Comparison of ENCODE assay signal across 29 cellular contexts in genomic region chr5:500491-500890, GRCh38.
"Had no signal": no experiment of that assay in that cellular context is flagged by ENCODE, and none has a peak within 500 bp of the region (broad histone marks: within the 10 kb centered on the region; RNA-seq: fewer than 3 reads in every experiment).

No MANE protein-coding gene starts in this region.

- ATAC-seq: activated CD8-positive, alpha-beta memory T cell treated with anti-CD3 and anti-CD28 coated beads, Interleukin-2, amount 10 ng/mL, durations not matched to agents 7 days and 5 days had no signal

- H3K36me3 Mint-ChIP-seq: activated CD8-positive, alpha-beta memory T cell treated with anti-CD3 and anti-CD28 coated beads, Interleukin-2, amount 10 ng/mL, durations not matched to agents 7 days and 5 days; activated naive CD8-positive, alpha-beta T cell treated with anti-CD3 and anti-CD28 coated beads for 36 hours had no signal

- H3K36me3 ChIP-seq: brain microvascular endothelial cell, Peyer's patch, WERI-Rb-1 had no signal

- DNase-seq: activated CD4-positive, alpha-beta memory T cell treated with anti-CD3 and anti-CD28 coated beads, Interleukin-2, amount 10 ng/mL, durations not matched to agents 7 days and 5 days; activated CD4-positive, alpha-beta T cell treated with anti-CD3 and anti-CD28 coated beads for 1 hour; activated CD4-positive, alpha-beta T cell treated with anti-CD3 and anti-CD28 coated beads for 48 hours; activated CD4-positive, CD25-positive, alpha-beta regulatory T cell; activated CD8-positive, alpha-beta memory T cell treated with anti-CD3 and anti-CD28 coated beads for 24 hours; activated CD8-positive, alpha-beta memory T cell treated with anti-CD3 and anti-CD28 coated beads, Interleukin-2, amount 10 ng/mL, durations not matched to agents 7 days and 5 days; activated CD8-positive, alpha-beta memory T cell treated with anti-CD3 and anti-CD28 coated beads, Interleukin-2, amount 50 U/mL, for 48 hours; activated effector memory CD4-positive, alpha-beta T cell treated with Interleukin-2 at 50 U/mL for 16 hours; activated naive CD4-positive, alpha-beta T cell treated with anti-CD3 and anti-CD28 coated beads, Interleukin-2, amount 50 U/mL, for 16 hours; activated naive CD8-positive, alpha-beta T cell treated with anti-CD3 and anti-CD28 coated beads for 36 hours; activated T-cell treated with anti-CD3 and anti-CD28 coated beads, Interleukin-2, amount 50 U/mL, for 48 hours; amniotic stem cell; aorta; brain microvascular endothelial cell; Karpas-422; KBM-7; NCI-H1105 treated with DMSO at 0.1 percent for 48 hours; NCI-H1436; NCI-H1694; NCI-H1930; NCI-H2081 treated with DMSO at 0.1 percent for 48 hours; NCI-H226; NCI-H446 treated with DMSO at 0.1 percent for 48 hours; NCI-H524; Peyer's patch; Right ventricle myocardium superior; RPMI8226; T1000; WERI-Rb-1 had no signal

- H3K27ac ChIP-seq: brain microvascular endothelial cell, Peyer's patch, WERI-Rb-1 had no signal

- H3K4me1 ChIP-seq: Peyer's patch had no signal

- H3K4me3 Mint-ChIP-seq: activated CD4-positive, alpha-beta memory T cell treated with anti-CD3 and anti-CD28 coated beads, Interleukin-2, amount 10 ng/mL, durations not matched to agents 7 days and 5 days; activated CD8-positive, alpha-beta memory T cell treated with anti-CD3 and anti-CD28 coated beads, Interleukin-2, amount 10 ng/mL, durations not matched to agents 7 days and 5 days; activated naive CD8-positive, alpha-beta T cell treated with anti-CD3 and anti-CD28 coated beads for 36 hours had no signal

- H3K4me1 Mint-ChIP-seq: activated CD4-positive, alpha-beta memory T cell treated with anti-CD3 and anti-CD28 coated beads, Interleukin-2, amount 10 ng/mL, durations not matched to agents 7 days and 5 days; activated CD8-positive, alpha-beta memory T cell treated with anti-CD3 and anti-CD28 coated beads, Interleukin-2, amount 10 ng/mL, durations not matched to agents 7 days and 5 days had no signal

- H3K9me3 ChIP-seq: Peyer's patch had no signal

- H3K4me3 ChIP-seq: Peyer's patch had no signal

- H3K27me3 ChIP-seq: Peyer's patch had no signal

- H3K9me3 Mint-ChIP-seq: activated CD4-positive, alpha-beta memory T cell treated with anti-CD3 and anti-CD28 coated beads, Interleukin-2, amount 10 ng/mL, durations not matched to agents 7 days and 5 days; activated naive CD8-positive, alpha-beta T cell treated with anti-CD3 and anti-CD28 coated beads for 36 hours had no signal

- H3K27ac Mint-ChIP-seq: activated CD4-positive, alpha-beta memory T cell treated with anti-CD3 and anti-CD28 coated beads, Interleukin-2, amount 10 ng/mL, durations not matched to agents 7 days and 5 days; activated CD8-positive, alpha-beta memory T cell treated with anti-CD3 and anti-CD28 coated beads, Interleukin-2, amount 10 ng/mL, durations not matched to agents 7 days and 5 days; activated naive CD8-positive, alpha-beta T cell treated with anti-CD3 and anti-CD28 coated beads for 36 hours had no signal
